Comparison of ENCODE assay signal across 1 cellular context in the genomic region with DNA sequence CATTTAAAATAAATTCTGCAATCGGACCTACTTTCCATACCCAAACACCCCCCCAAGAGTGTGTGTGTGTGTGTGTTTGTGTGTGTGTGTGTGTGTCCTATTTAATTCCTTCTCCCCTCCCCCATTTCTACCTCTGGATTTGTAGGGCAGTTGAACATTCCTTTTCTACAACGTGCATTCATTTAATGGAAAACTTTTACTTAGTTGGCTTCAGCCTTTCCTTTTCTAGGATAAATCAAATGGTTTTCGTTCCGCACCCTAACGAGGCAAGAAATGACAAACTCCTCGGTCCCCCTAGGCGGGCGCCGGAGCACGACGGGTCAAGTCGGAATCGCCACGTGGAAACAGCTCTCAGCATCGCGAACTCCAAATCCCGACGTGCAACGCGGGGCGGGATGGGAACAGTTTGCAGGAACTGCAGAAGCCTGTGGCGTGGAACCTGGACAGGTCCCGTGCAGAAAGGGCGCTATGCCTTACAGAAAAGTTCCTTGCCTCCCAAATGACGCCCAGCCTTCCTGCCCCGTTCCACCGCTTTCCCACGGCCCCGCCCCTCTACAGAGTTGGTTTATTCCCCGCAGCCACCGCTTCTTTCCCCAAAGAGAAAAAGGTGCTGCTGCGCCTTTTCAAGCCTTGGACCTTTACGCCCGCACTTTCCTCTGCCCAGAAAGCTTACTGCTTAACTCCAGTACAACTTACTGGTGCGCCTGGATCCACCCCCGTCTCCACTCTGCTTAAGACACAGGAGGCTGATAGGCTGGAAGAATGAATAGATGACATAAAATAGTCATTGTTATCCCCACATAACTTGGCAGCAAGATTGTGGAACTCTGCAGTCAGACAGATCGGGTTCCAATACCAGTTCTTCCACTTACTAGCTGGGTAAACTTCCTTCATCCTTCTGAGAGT.
TF ChIP-seq lines count a peak whose summit lies in the region.

No MANE protein-coding gene starts in this region.

TF ChIP-seq in GM23338, 12 proteins besides CTCF, POLR2A, EP300 and RAD21 (continued from another document):
- TF ChIP-seq POLR2AphosphoS5 (IDR thresholded peaks at IDR 0.05; ENCODE audit: low read depth) (peak; percentile 71), JUNB (IDR thresholded peaks at IDR 0.05; ENCODE audit: unreplicated experiment) (no peak), ZNF331 (CRISPR knock-in tag; IDR thresholded peaks at IDR 0.05; ENCODE audit: low read depth) (no peak), NANOG (IDR thresholded peaks at IDR 0.05; ENCODE audit: borderline replicate concordance) (0 out of 2 replicates have a peak, but pooled peaks have one; percentile 20), ZNF462 (CRISPR knock-in tag; IDR thresholded peaks at IDR 0.05) (no peak), EZH2phosphoT487 (IDR thresholded peaks at IDR 0.05; ENCODE audit: unreplicated experiment) (no peak)
TF ChIP-seq in GM23338: peak in this region for 4.
